In the genomic region with DNA sequence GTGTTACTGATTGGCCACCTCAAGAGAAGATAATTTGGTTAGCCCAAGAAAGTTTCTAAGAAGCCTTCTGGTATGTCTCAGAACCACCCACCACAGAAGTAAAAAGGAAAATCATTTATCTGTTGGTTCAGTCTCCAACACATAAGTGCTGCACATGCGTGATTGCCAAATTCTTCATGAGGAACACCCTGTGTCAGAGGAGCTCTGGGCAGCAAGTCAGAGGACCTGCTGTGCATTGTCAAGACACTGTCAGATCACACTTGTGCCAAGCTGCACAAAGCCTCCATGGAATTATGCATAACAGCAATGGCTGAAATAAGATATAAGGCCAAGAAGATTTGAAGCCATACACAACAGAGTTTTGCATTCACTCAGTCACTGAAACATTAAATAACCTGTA, we compare ENCODE assay signal across 20 cellular contexts.
DNase-seq lines count a peak whose midpoint lies in the region; ATAC-seq and TF ChIP-seq lines count a peak whose summit lies in the region.
"Had no signal": no experiment of that assay in that cellular context is flagged by ENCODE, and none has a peak within 500 bp of the region (broad histone marks: within the 10 kb centered on the region; RNA-seq: fewer than 3 reads in every experiment).

No MANE protein-coding gene starts in this region.

- no peak for ATAC-seq in HG02970 (IDR thresholded peaks at IDR 0.05; ENCODE audit: low FRiP score, unreplicated experiment)
- ATAC-seq in CD4-positive, alpha-beta T cell (ENCODE audit: poor library complexity), result no peak
- ATAC-seq in GM19452 (IDR thresholded peaks at IDR 0.05; ENCODE audit: unreplicated experiment), result no peak
- ATAC-seq: activated CD4-positive, alpha-beta T cell treated with anti-CD3 and anti-CD28 coated beads for 36 hours; T-helper 17 cell had no signal

- H3K9me3 Mint-ChIP-seq in CD4-positive, alpha-beta T cell, result peaks cover 8% of the 10 kb centered on the region

- CTCF ChIA-PET in CD4-positive, alpha-beta T cell (lab: Charles Lee), result no interaction called here

- H3K4me3 ChIP-seq in cardiac muscle cell, result no peak overlapping the region
- H3K4me3 ChIP-seq: adrenal gland, SK-N-MC had no signal

- H3K36me3 Mint-ChIP-seq in CD4-positive, alpha-beta T cell (ENCODE audit: low read depth), result no peaks in the 10 kb centered on the region

- H3K36me3 ChIP-seq in cardiac muscle cell, result no peaks in the 10 kb centered on the region
- H3K36me3 ChIP-seq: adrenal gland had no signal

- DNase-seq in Ammon's horn (ENCODE audit: low spot score) (peak; percentile 2), cerebellar cortex (ENCODE audit: low spot score) (peak; percentile 27), cardiac muscle cell (ENCODE audit: low read depth in 1 of 2, low spot score in 1 of 2) (peak; percentile 14 to 79), mucosa of gallbladder (ENCODE audit: low spot score) (peak; percentile 65), kidney tubule cell (ENCODE audit: low spot score) (no peak)
- DNase-seq in CD4-positive, alpha-beta T cell, result no peak
- DNase-seq: activated CD4-positive, alpha-beta T cell treated with anti-CD3 and anti-CD28 coated beads for 36 hours; activated gamma-delta T cell; activated T-cell treated with anti-CD3 and anti-CD28 coated beads, Interleukin-2, amount 50 U/mL, for 1 hour; DMS79 treated with DMSO at 0.1 percent for 48 hours; KBM-7; NCI-H1436; NCI-H510A; NK-92 treated with Interleukin-12 subunit alpha and Interleukin-12 subunit beta, amount 100 ng/mL, for 24 hours; T-helper 17 cell had no signal

- intact Hi-C loops in CD4-positive, alpha-beta T cell (cut with DNase I, micrococcal nuclease), result no loop called here

- H3K27me3 Mint-ChIP-seq in CD4-positive, alpha-beta T cell, result no peaks in the 10 kb centered on the region
- H3K27me3 Mint-ChIP-seq: activated CD4-positive, alpha-beta T cell treated with anti-CD3 and anti-CD28 coated beads for 36 hours; progenitor cell of endocrine pancreas; T-helper 17 cell had no signal

- TF ChIP-seq CTCF in cardiac muscle cell (IDR thresholded peaks at IDR 0.05; ENCODE audit: low read depth, low read length), result no peak
- TF ChIP-seq CTCF in CD4-positive, alpha-beta T cell (IDR thresholded peaks at IDR 0.05), result no peak

- H3K27ac Mint-ChIP-seq in CD4-positive, alpha-beta T cell, result no peak overlapping the region
- H3K27ac Mint-ChIP-seq: activated CD4-positive, alpha-beta T cell treated with anti-CD3 and anti-CD28 coated beads for 36 hours; progenitor cell of endocrine pancreas; T-helper 17 cell had no signal

- H3K9me3 ChIP-seq in cardiac muscle cell (ENCODE audit: low read depth), result no peaks in the 10 kb centered on the region
- no peaks in the 10 kb centered on the region for H3K9me3 ChIP-seq in CD4-positive, alpha-beta T cell (ENCODE audit: control insufficient read depth, low read length)
- H3K9me3 ChIP-seq: adrenal gland had no signal

- no peak overlapping the region for H3K4me3 Mint-ChIP-seq in CD4-positive, alpha-beta T cell
- H3K4me3 Mint-ChIP-seq: activated CD4-positive, alpha-beta T cell treated with anti-CD3 and anti-CD28 coated beads for 36 hours; T-helper 17 cell had no signal

- H3K4me1 Mint-ChIP-seq in CD4-positive, alpha-beta T cell (ENCODE audit: low read depth), result no peaks in the 10 kb centered on the region
- H3K4me1 Mint-ChIP-seq: activated CD4-positive, alpha-beta T cell treated with anti-CD3 and anti-CD28 coated beads for 36 hours; T-helper 17 cell had no signal

- no peak overlapping the region for H3K27ac ChIP-seq in cardiac muscle cell
- H3K27ac ChIP-seq in CD4-positive, alpha-beta T cell (ENCODE audit: low read depth, low read length), result no peak overlapping the region
- H3K27ac ChIP-seq: adrenal gland, SK-N-MC had no signal

- peaks cover 9% of the 10 kb centered on the region for H3K4me1 ChIP-seq in cardiac muscle cell (ENCODE audit: low read depth)

- POLR2A ChIA-PET in CD4-positive, alpha-beta T cell (lab: Charles Lee), result no interaction called here

- H3K27me3 ChIP-seq in cardiac muscle cell, result no peaks in the 10 kb centered on the region
- H3K27me3 ChIP-seq in CD4-positive, alpha-beta T cell (ENCODE audit: control insufficient read depth, insufficient read depth, low read length), result no peaks in the 10 kb centered on the region
- H3K27me3 ChIP-seq: adrenal gland had no signal

Comparison
In these comparisons a context has a peak if more than half of its experiments do, and no peak if none do; other contexts are left out.
1. DNase-seq: peak in Ammon's horn (single experiment), cerebellar cortex (single experiment), cardiac muscle cell (2 of 2) and mucosa of gallbladder (single experiment); none in CD4-positive, alpha-beta T cell (0 of 10) and kidney tubule cell (single experiment).